ENCODE assay signal across 33 cellular contexts in the genomic region with DNA sequence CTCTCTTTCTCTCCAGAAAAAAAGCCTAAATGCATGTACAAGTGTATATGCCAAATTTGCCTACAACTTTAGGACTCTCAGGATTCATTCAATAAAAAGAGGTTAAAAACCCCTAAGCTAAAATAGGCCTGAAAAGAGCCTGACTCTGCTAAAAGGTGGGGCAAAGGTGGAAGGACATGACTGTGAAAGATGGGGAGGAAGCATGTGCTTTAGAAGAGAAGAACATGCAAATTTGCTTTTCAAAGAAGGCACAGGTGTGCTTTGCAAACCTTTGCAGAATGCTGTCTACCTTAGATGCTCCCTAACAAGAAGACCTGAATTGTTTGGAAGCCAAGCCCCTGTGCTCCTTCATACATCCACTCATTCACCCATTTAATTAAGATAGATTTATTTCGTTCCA.
"Had no signal": no experiment of that assay in that cellular context is flagged by ENCODE, and none has a peak within 500 bp of the region (broad histone marks: within the 10 kb centered on the region; RNA-seq: fewer than 3 reads in every experiment).

No MANE protein-coding gene starts in this region.

- H3K9me3 ChIP-seq: adrenal gland, ascending aorta had no signal

- H3K4me3 ChIP-seq: adrenal gland, ascending aorta, cardiac muscle cell had no signal

- H3K36me3 ChIP-seq: adrenal gland, ascending aorta, cardiac muscle cell, WERI-Rb-1 had no signal

- H3K27me3 ChIP-seq: adrenal gland, ascending aorta, cardiac muscle cell had no signal

- FAIRE-seq: bronchial epithelial cell, TTC549 had no signal

- H3K4me1 ChIP-seq: adrenal gland, ascending aorta had no signal

- H3K27ac ChIP-seq: adrenal gland, ascending aorta, cardiac muscle cell, WERI-Rb-1 had no signal

- ATAC-seq: activated CD8-positive, alpha-beta T cell treated with anti-CD3 and anti-CD28 coated beads for 36 hours; activated naive CD4-positive, alpha-beta T cell treated with anti-CD3 and anti-CD28 coated beads, Interleukin-2, amount 50 U/mL, for 72 hours; activated T-cell treated with anti-CD3 and anti-CD28 coated beads, Interleukin-2, amount 50 U/mL, for 4 hours; activated T-cell treated with anti-CD3 and anti-CD28 coated beads, Interleukin-2, amount 50 U/mL, for 72 hours; activated T-helper 17 cell treated with anti-CD3 and anti-CD28 coated beads, Interleukin-2, amount 50 U/mL, for 72 hours had no signal

- DNase-seq: activated B cell treated with CpG ODN at 0.5 μM for 24 hours; activated CD4-positive, alpha-beta memory T cell treated with anti-CD3 and anti-CD28 coated beads for 36 hours; activated CD4-positive, alpha-beta T cell treated with anti-CD3 and anti-CD28 coated beads for 4 hours; activated CD4-positive, alpha-beta T cell treated with anti-CD3 and anti-CD28 coated beads, Interleukin-2, amount 10 ng/mL, durations not matched to agents 24 days and 14 days; activated CD4-positive, alpha-beta T cell treated with anti-CD3 and anti-CD28 coated beads, Interleukin-2, amount 50 U/mL, for 1 hour; activated CD4-positive, alpha-beta T cell treated with anti-CD3 and anti-CD28 coated beads, Interleukin-2, amount 50 U/mL, for 4 hours; activated CD4-positive, CD25-positive, alpha-beta regulatory T cell treated with anti-CD3 and anti-CD28 coated beads, Interleukin-2, amount 50 U/mL, for 72 hours; activated CD8-positive, alpha-beta memory T cell treated with anti-CD3 and anti-CD28 coated beads, Interleukin-2, amount 50 U/mL, for 4 hours; activated CD8-positive, alpha-beta T cell treated with anti-CD3 and anti-CD28 coated beads for 36 hours; activated effector memory CD4-positive, alpha-beta T cell treated with anti-CD3 and anti-CD28 coated beads, Interleukin-2, amount 50 U/mL, for 16 hours; activated gamma-delta T cell treated with Interleukin-2 at 50 U/mL for 16 hours; activated naive CD4-positive, alpha-beta T cell; activated naive CD4-positive, alpha-beta T cell treated with anti-CD3 and anti-CD28 coated beads for 36 hours; activated naive CD4-positive, alpha-beta T cell treated with anti-CD3 and anti-CD28 coated beads, Interleukin-2, amount 50 U/mL, for 16 hours; activated naive CD8-positive, alpha-beta T cell treated with anti-CD3 and anti-CD28 coated beads for 36 hours; activated T-cell treated with anti-CD3 and anti-CD28 coated beads for 4 hours; activated T-cell treated with anti-CD3 and anti-CD28 coated beads, Interleukin-2, amount 50 U/mL, for 1 hour; activated T-cell treated with anti-CD3 and anti-CD28 coated beads, Interleukin-2, amount 50 U/mL, for 4 hours; activated T-cell treated with anti-CD3 and anti-CD28 coated beads, Interleukin-2, amount 50 U/mL, for 72 hours; adrenal gland; amniotic stem cell; caudate nucleus; cerebellar nuclear complex; T-helper 1 cell; T-helper 2 cell; T-helper 9 cell; WERI-Rb-1 had no signal
